In the genomic region with DNA sequence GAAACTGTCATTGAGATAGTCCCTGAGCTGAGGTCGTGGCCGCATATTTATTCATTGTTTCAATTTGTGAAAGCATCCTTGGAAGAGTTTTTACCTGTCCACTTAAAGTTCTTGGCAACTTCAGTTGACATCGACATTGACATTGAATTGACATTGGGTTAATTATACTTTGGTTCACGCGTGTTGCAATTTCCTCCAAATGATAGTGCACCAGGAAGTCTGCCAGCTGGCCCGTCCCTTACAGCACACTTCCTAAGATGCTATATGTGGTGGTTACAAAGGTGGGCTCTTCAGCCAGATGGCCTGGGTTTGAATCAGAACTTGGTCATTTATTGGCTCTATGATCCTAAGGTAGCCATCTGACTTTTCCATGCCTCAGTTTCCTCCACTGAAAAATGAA, we compare ENCODE assay signal across 17 cellular contexts.
DNase-seq lines count a peak whose midpoint lies in the region; ATAC-seq, FAIRE-seq and TF ChIP-seq lines count a peak whose summit lies in the region.
"Had no signal": no experiment of that assay in that cellular context is flagged by ENCODE, and none has a peak within 500 bp of the region (broad histone marks: within the 10 kb centered on the region; RNA-seq: fewer than 3 reads in every experiment).

No MANE protein-coding gene starts in this region.

- peak; percentile 48 for FAIRE-seq in H54 (lab: Jason Lieb, UNC)
- FAIRE-seq: GM12892 had no signal

- H3K27me3 ChIP-seq in left ventricle myocardium inferior (ENCODE audit: low read depth), result no peaks in the 10 kb centered on the region
- no peaks in the 10 kb centered on the region for H3K27me3 ChIP-seq in right lobe of liver

- no peaks in the 10 kb centered on the region for H3K9me3 ChIP-seq in left ventricle myocardium inferior (replicated peaks)
- no peaks in the 10 kb centered on the region for H3K9me3 ChIP-seq in right lobe of liver

- no peak overlapping the region for H3K4me3 ChIP-seq in left ventricle myocardium inferior
- no peak overlapping the region for H3K4me3 ChIP-seq in right lobe of liver

- 20% methylated on average over 6 of the region's 6 CpGs for WGBS in right lobe of liver (ENCODE audit: insufficient coverage, low coverage, low lambda C conversion rate, missing lambda C conversion rate)

- ATAC-seq in left cardiac atrium (no peak), right lobe of liver (peak; percentile 73 to 92 (median 90))

- H3K36me3 ChIP-seq in left ventricle myocardium inferior (no peaks in the 10 kb centered on the region), right lobe of liver (no peaks in the 10 kb centered on the region)

- intact Hi-C loops in left cardiac atrium (cut with DNase I) (no loop called here), left ventricle myocardium inferior (cut with micrococcal nuclease) (no loop called here), right lobe of liver (cut with DNase I) (no loop called here)

- TF ChIP-seq CTCF in left ventricle myocardium inferior (IDR thresholded peaks at IDR 0.05; ENCODE audit: borderline replicate concordance), result no peak
- TF ChIP-seq CTCF in right lobe of liver (IDR thresholded peaks at IDR 0.05), result no peak

- H3K4me1 ChIP-seq in left ventricle myocardium inferior, result no peaks in the 10 kb centered on the region
- peaks cover 0 to 4% (median 0%) of the 10 kb centered on the region in 4 donors for H3K4me1 ChIP-seq in right lobe of liver

- DNase-seq in left cardiac atrium (peak; percentile 18), left ventricle myocardium inferior (no peak), H54 (ENCODE audit: insufficient read length, low spot score) (no peak), NCI-H69 (lab: John Stamatoyannopoulos, UW) (peak; percentile 54), right lobe of liver (peak; percentile 52 to 62 (median 59)), occipital lobe (lab: John Stamatoyannopoulos, UW) (no peak)
- DNase-seq: C1 segment of cervical spinal cord; Calu3; CD4-positive, alpha-beta memory T cell; COR-L47; DMS53; DMS79 treated with DMSO at 0.1 percent for 48 hours; GF-D8; GOT3; H7; HCEC 1CT had no signal

- H3K27ac ChIP-seq in left ventricle myocardium inferior (replicated peaks) (no peak overlapping the region), right lobe of liver (no peak overlapping the region)

- TF ChIP-seq POLR2A in H54 (IDR thresholded peaks at IDR 0.05; ENCODE audit: low read depth, low read length) (no peak), right lobe of liver (IDR thresholded peaks at IDR 0.05) (no peak)

Comparison
In these comparisons a context has a peak if more than half of its experiments do, and no peak if none do; other contexts are left out.
1. DNase-seq: peak in left cardiac atrium (single experiment), NCI-H69 (single experiment) and right lobe of liver (3 of 3); none in left ventricle myocardium inferior (single experiment), H54 (single experiment) and occipital lobe (single experiment).
2. ATAC-seq: peak in right lobe of liver (4 of 4); none in left cardiac atrium (0 of 2).